Comparison of ENCODE assay signal across 1 cellular context in genomic region chrX:112147206-112147605, GRCh38.
TF ChIP-seq lines count a peak whose summit lies in the region.

No MANE protein-coding gene starts in this region.

TF ChIP-seq in HCT116, 20 proteins besides CTCF, POLR2A, EP300 and RAD21 (continued from another document):
- TF ChIP-seq TCF7L2 (IDR thresholded peaks at IDR 0.05; ENCODE audit: borderline replicate concordance, extremely low read depth, insufficient read depth, insufficient read length) (no peak), YY1 (IDR thresholded peaks at IDR 0.05; ENCODE audit: extremely low read depth, insufficient replicate concordance, low read depth, low read length) (no peak), CBX3 (IDR thresholded peaks at IDR 0.05; ENCODE audit: low read depth) (no peak), EZH2phosphoT487 (IDR thresholded peaks at IDR 0.05; ENCODE audit: borderline replicate concordance) (no peak), FOSL1 (IDR thresholded peaks at IDR 0.05; ENCODE audit: low read depth) (no peak), ELF1 (IDR thresholded peaks at IDR 0.05; ENCODE audit: borderline replicate concordance, low read depth) (no peak), ZNF274 (IDR thresholded peaks at IDR 0.05; ENCODE audit: low read depth, low read length) (no peak)
